8 cellular contexts compared by ENCODE assay signal in genomic region chr15:44289352-44289790, GRCh38. TPM values are rescaled to one million over a fixed set of nuclear protein-coding genes. Genes with fewer than 3 reads are reported as not detected.
A peak's percentile ranks its signal among the peaks of the same experiment; 100 is the strongest.
DNase-seq lines count a peak whose midpoint lies in the region; ATAC-seq, FAIRE-seq and TF ChIP-seq lines count a peak whose summit lies in the region.

No MANE protein-coding gene starts in this region.

- H3K4me3 ChIP-seq in astrocyte (ENCODE audit: insufficient read depth, low read depth, low read length) (peak overlapping the region; percentile 73), urinary bladder (ENCODE audit: low read depth, low read length) (peak overlapping the region; percentile 77)

- DNase-seq in AG08396 (ENCODE audit: low spot score) (peak; percentile 12), H54 (ENCODE audit: insufficient read length, low spot score) (no peak), astrocyte (ENCODE audit: low read depth) (peak; percentile 13), memory B cell (ENCODE audit: low spot score in 2 of 2) (no peak), 8988T (no peak)
- DNase-seq in activated CD4-positive, CD25-positive, alpha-beta regulatory T cell (lab: John Stamatoyannopoulos, UW) = no peak

- no peaks in the 10 kb centered on the region for H3K27me3 Mint-ChIP-seq in astrocyte (ENCODE audit: low read depth, unreplicated experiment)
- no peaks in the 10 kb centered on the region for H3K27me3 Mint-ChIP-seq in memory B cell

- TF ChIP-seq CTCF in astrocyte (IDR thresholded peaks at IDR 0.05; ENCODE audit: insufficient read depth, low read depth, low read length) = no peak

- H2AFZ ChIP-seq in astrocyte (ENCODE audit: low read depth, low read length) = peak overlapping the region; percentile 65

- peak overlapping the region; percentile 87 for H3K4me2 ChIP-seq in astrocyte (ENCODE audit: low read length)

- H3K9ac ChIP-seq in astrocyte (ENCODE audit: low read length) = peak overlapping the region; percentile 92

- no peak for TF ChIP-seq POLR2A in H54 (IDR thresholded peaks at IDR 0.05; ENCODE audit: low read depth, low read length)

- ATAC-seq in memory B cell (ENCODE audit: low read depth) (no peak), HG02938 (IDR thresholded peaks at IDR 0.05; ENCODE audit: unreplicated experiment) (no peak)

- H3K9me3 ChIP-seq in astrocyte (ENCODE audit: insufficient read depth, low read depth, low read length) = no peaks in the 10 kb centered on the region

- FAIRE-seq in H54 (lab: Jason Lieb, UNC) (peak; percentile 62), astrocyte (lab: Jason Lieb, UNC) (no peak)

- H3K4me1 ChIP-seq in astrocyte (ENCODE audit: insufficient read depth, low read length) = no peaks in the 10 kb centered on the region
- H3K4me1 ChIP-seq in urinary bladder (ENCODE audit: insufficient read depth) = no peaks in the 10 kb centered on the region

- H3K9me3 Mint-ChIP-seq in astrocyte (ENCODE audit: unreplicated experiment) (no peaks in the 10 kb centered on the region), memory B cell (peaks cover 2% of the 10 kb centered on the region)

- peak overlapping the region; percentile 86 for H3K27ac Mint-ChIP-seq in astrocyte (ENCODE audit: unreplicated experiment)
- peak overlapping the region; percentile 75 for H3K27ac Mint-ChIP-seq in memory B cell

- peak overlapping the region; percentile 86 for H3K27ac ChIP-seq in astrocyte (ENCODE audit: low read depth, low read length)
- no peak overlapping the region for H3K27ac ChIP-seq in urinary bladder (ENCODE audit: low read depth)

- no peaks in the 10 kb centered on the region for H3K27me3 ChIP-seq in astrocyte (ENCODE audit: insufficient read depth, low read length)

- peaks cover 32% of the 10 kb centered on the region for H4K20me1 ChIP-seq in astrocyte (ENCODE audit: insufficient read depth, low read length)

- H3K36me3 ChIP-seq in astrocyte (ENCODE audit: insufficient read depth, low read length) = no peaks in the 10 kb centered on the region
- peaks cover 5% of the 10 kb centered on the region for H3K36me3 ChIP-seq in urinary bladder (ENCODE audit: insufficient read depth)

- WGBS in urinary bladder = 8% methylated on average over 10 of the region's 10 CpGs

- peaks cover 59% of the 10 kb centered on the region for H3K79me2 ChIP-seq in astrocyte (ENCODE audit: insufficient read depth, low read length)

- H3K4me1 Mint-ChIP-seq in astrocyte (ENCODE audit: low read depth, unreplicated experiment) (peaks cover 13% of the 10 kb centered on the region), memory B cell (peaks cover 30% of the 10 kb centered on the region)

- peaks cover 3% of the 10 kb centered on the region for H3K36me3 Mint-ChIP-seq in astrocyte (ENCODE audit: low read depth, unreplicated experiment)
- H3K36me3 Mint-ChIP-seq in memory B cell = peaks cover 13% of the 10 kb centered on the region

- H3K4me3 Mint-ChIP-seq in astrocyte (ENCODE audit: unreplicated experiment) (peak overlapping the region; percentile 94), memory B cell (peak overlapping the region; percentile 100)

RNA-seq across cellular contexts. Expression of gene GOLM2, which starts 0.9 kb away (rescaled TPM):
- 71.0 and 75.5 TPM in 2 replicates for total RNA-seq in astrocyte
- 207 TPM for total RNA-seq in urinary bladder
- 46.9 TPM for polyA plus RNA-seq in urinary bladder

Comparison
In these comparisons a context has a peak if more than half of its experiments do, and no peak if none do; other contexts are left out.
1. DNase-seq: peak in AG08396 (single experiment) and astrocyte (single experiment); none in H54 (single experiment), memory B cell (0 of 2), activated CD4-positive, CD25-positive, alpha-beta regulatory T cell (0 of 4) and 8988T (single experiment).